In genomic region chr3:59877263-59877662, GRCh38 we compare ENCODE assay signal across 1 cellular context.
A peak's percentile ranks its signal among the peaks of the same experiment; 100 is the strongest.
TF ChIP-seq lines count a peak whose summit lies in the region.

No MANE protein-coding gene starts in this region.

TF ChIP-seq in K562, 482 proteins besides CTCF, POLR2A, EP300 and RAD21 (continued from another document and continues in another):
- TF ChIP-seq BMI1 (IDR thresholded peaks at IDR 0.05; ENCODE audit: low read length): no peak
- peak; percentile 94 for TF ChIP-seq ARID1B (IDR thresholded peaks at IDR 0.05)
- no peak for TF ChIP-seq ZBTB26 (CRISPR knock-in tag; IDR thresholded peaks at IDR 0.05)
- TF ChIP-seq PTTG1 (tag; IDR thresholded peaks at IDR 0.05; ENCODE audit: low read depth): no peak
- TF ChIP-seq RFX5 (IDR thresholded peaks at IDR 0.05; ENCODE audit: low read depth, low read length): no peak
- no peak for TF ChIP-seq SAFB2 (IDR thresholded peaks at IDR 0.05; ENCODE audit: borderline replicate concordance, low read depth, low read length, severe bottlenecking)
- no peak for TF ChIP-seq DACH1 (IDR thresholded peaks at IDR 0.05; ENCODE audit: partially characterized antibody)
- no peak for TF ChIP-seq ZNF324 (CRISPR knock-in tag; IDR thresholded peaks at IDR 0.05)
- no peak for TF ChIP-seq BCL6 (CRISPR knock-in tag; IDR thresholded peaks at IDR 0.05)
- TF ChIP-seq HDAC2 (IDR thresholded peaks at IDR 0.05): no peak
- TF ChIP-seq E4F1 (CRISPR knock-in tag; IDR thresholded peaks at IDR 0.05; ENCODE audit: borderline replicate concordance): no peak
- TF ChIP-seq MNT (conservative IDR thresholded peaks at IDR 0.05): peak; percentile 24 to 55; a peak in 2 of 4 replicates
- TF ChIP-seq ZBTB8A (IDR thresholded peaks at IDR 0.05; ENCODE audit: partially characterized antibody): no peak
- TF ChIP-seq ZBTB11 (CRISPR knock-in tag; IDR thresholded peaks at IDR 0.05): no peak
- TF ChIP-seq CCAR2 (IDR thresholded peaks at IDR 0.05; ENCODE audit: low read depth, low read length): no peak
- TF ChIP-seq MYC (IDR thresholded peaks at IDR 0.05; ENCODE audit: low read depth, low read length): no peak
- no peak for TF ChIP-seq MYC (CRISPR knock-in tag; IDR thresholded peaks at IDR 0.05; ENCODE audit: borderline replicate concordance, low read depth)
- TF ChIP-seq RFX7 (CRISPR knock-in tag; IDR thresholded peaks at IDR 0.05): no peak
- no peak for TF ChIP-seq ZNF444 (CRISPR knock-in tag; IDR thresholded peaks at IDR 0.05)
- TF ChIP-seq NCOA2 (IDR thresholded peaks at IDR 0.05; ENCODE audit: partially characterized antibody in 2 of 2): no peak
- no peak for TF ChIP-seq MYBL2 (IDR thresholded peaks at IDR 0.05; ENCODE audit: low read depth)
- TF ChIP-seq MYBL2 (CRISPR knock-in tag; IDR thresholded peaks at IDR 0.05; ENCODE audit: borderline replicate concordance): no peak
- no peak for TF ChIP-seq ZNF707 (CRISPR knock-in tag; conservative IDR thresholded peaks at IDR 0.05)
- no peak for TF ChIP-seq OTX1 (CRISPR knock-in tag; IDR thresholded peaks at IDR 0.05)
- TF ChIP-seq PHF20 (IDR thresholded peaks at IDR 0.05; ENCODE audit: partially characterized antibody): no peak
- no peak for TF ChIP-seq L3MBTL2 (IDR thresholded peaks at IDR 0.05)
- TF ChIP-seq ATF6 (CRISPR knock-in tag; IDR thresholded peaks at IDR 0.05): no peak
- TF ChIP-seq NEUROD1 (IDR thresholded peaks at IDR 0.05; ENCODE audit: borderline replicate concordance, low read depth, low read length, partially characterized antibody): no peak
- no peak for TF ChIP-seq ZBTB40 (IDR thresholded peaks at IDR 0.05)
- TF ChIP-seq ZBTB40 (CRISPR knock-in tag; IDR thresholded peaks at IDR 0.05): no peak
- TF ChIP-seq FOXP4 (CRISPR knock-in tag; IDR thresholded peaks at IDR 0.05; ENCODE audit: borderline replicate concordance): no peak
- peak; percentile 91 for TF ChIP-seq TEAD4 (IDR thresholded peaks at IDR 0.05; ENCODE audit: low read length)
- no peak for TF ChIP-seq TEAD4 (CRISPR knock-in tag; IDR thresholded peaks at IDR 0.05; ENCODE audit: borderline replicate concordance)
- TF ChIP-seq ZNF785 (CRISPR knock-in tag; IDR thresholded peaks at IDR 0.05): no peak
- TF ChIP-seq ZNF280B (CRISPR knock-in tag; IDR thresholded peaks at IDR 0.05): no peak
- TF ChIP-seq MAZ (CRISPR knock-in tag; conservative IDR thresholded peaks at IDR 0.05 in 1 of 2, IDR thresholded peaks at IDR 0.05 in 1 of 2): no peak
- no peak for TF ChIP-seq EP400 (IDR thresholded peaks at IDR 0.05)
